In the genomic region with DNA sequence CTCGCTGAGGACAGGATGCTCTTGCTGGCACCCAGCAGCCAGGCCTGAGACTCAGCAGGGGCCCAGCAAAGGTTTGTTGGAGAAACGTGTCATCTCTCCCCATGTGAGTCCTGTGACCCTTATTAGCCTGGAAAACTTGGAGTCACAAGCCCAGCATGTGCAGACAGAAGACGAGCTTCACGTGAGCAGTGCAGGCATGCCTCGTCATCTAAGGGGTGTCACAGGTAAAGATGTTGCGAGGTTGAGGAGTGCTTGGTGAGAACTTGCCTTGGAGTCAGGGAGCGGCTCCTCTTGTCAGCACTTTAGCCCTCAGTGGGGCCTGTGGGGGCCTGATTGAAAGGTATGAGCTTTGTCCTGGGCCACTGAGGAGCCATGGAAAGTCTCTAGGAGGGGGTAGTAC, we compare ENCODE assay signal across 18 cellular contexts. TPM values are rescaled to one million over a fixed set of nuclear protein-coding genes. Genes with fewer than 3 reads are reported as not detected.
A peak's percentile ranks its signal among the peaks of the same experiment; 100 is the strongest.
DNase-seq lines count a peak whose midpoint lies in the region; ATAC-seq, FAIRE-seq and TF ChIP-seq lines count a peak whose summit lies in the region.
"Had no signal": no experiment of that assay in that cellular context is flagged by ENCODE, and none has a peak within 500 bp of the region (broad histone marks: within the 10 kb centered on the region; RNA-seq: fewer than 3 reads in every experiment).

No MANE protein-coding gene starts in this region.

- 0 out of 22 replicates have a peak overlapping the region, but pooled peaks of 2 of the 11 experiments have one; percentile 4 to 96 for H3K27ac ChIP-seq in BLaER1 treated with 17β-estradiol and CSF1 and Interleukin-3, amounts not matched to agents 10 nM and 100 nM
- peak overlapping the region; percentile 2 for H3K27ac ChIP-seq in HepG2 (ENCODE audit: extremely low read length, insufficient read depth, low read length)

- POLR2A ChIA-PET in Caco-2 (lab: Charles Lee) (interaction anchor here (0.5 to 3.1 kb wide), 2 partner anchors 74 to 127 kb away, joined by 3 to 14 read pairs; a partner anchor contains a TSS), HepG2 (lab: Yijun Ruan, JAX) (interaction anchor here (0.6 to 4.6 kb wide), 6 partner anchors 10 to 108 kb away, joined by 3 to 40 read pairs (median 18); a partner anchor contains a TSS)

- 94% methylated on average over 7 of the region's 7 CpGs for WGBS in HepG2 (ENCODE audit: low lambda C conversion rate)

- peaks cover 45 to 68% (median 63%) of the 10 kb centered on the region in 11 experiments for H3K36me3 ChIP-seq in BLaER1 treated with 17β-estradiol and CSF1 and Interleukin-3, amounts not matched to agents 10 nM and 100 nM
- peaks cover 4% of the 10 kb centered on the region for H3K36me3 ChIP-seq in Caco-2 (ENCODE audit: control insufficient read depth, insufficient read depth, low read length)
- peaks cover 10 to 13% of the 10 kb centered on the region in 2 experiments; a peak in 3 of 5 replicates for H3K36me3 ChIP-seq in HepG2 (replicated peaks in 1 of 2; ENCODE audit: control insufficient read depth in 1 of 2, insufficient read depth in 2 of 2, low read length in 2 of 2)
- H3K36me3 ChIP-seq: BE2C, transverse colon had no signal

- H3K27ac Mint-ChIP-seq in Caco-2 (ENCODE audit: unreplicated experiment), result peak overlapping the region; percentile 95
- H3K27ac Mint-ChIP-seq in activated T-helper 2 cell treated with anti-CD3 and anti-CD28 coated beads, Interferon-gamma antibody, Interleukin-2, Interleukin-4, amounts not matched to agents 10 μg/mL and 5 μg/mL and 100 μg/mL, durations not matched to agents 14 hours and 24 hours and 36 hours, result no peak overlapping the region

- no peaks in the 10 kb centered on the region for H3K9me3 ChIP-seq in BLaER1 treated with 17β-estradiol and CSF1 and Interleukin-3, amounts not matched to agents 10 nM and 100 nM (replicated peaks in 1 of 11)
- no peaks in the 10 kb centered on the region for H3K9me3 ChIP-seq in Caco-2
- H3K9me3 ChIP-seq in HepG2 (ENCODE audit: low read length), result no peaks in the 10 kb centered on the region
- H3K9me3 ChIP-seq: BE2C, transverse colon had no signal

- in situ Hi-C loops in HepG2 (cut with HindIII; ENCODE audit: extremely low pct_ligation_motif_present, low pct_unique_long_range_greater_than_20kb), result loop anchor here (10.0 kb wide), 1 partner anchor 269 kb away; a partner anchor contains a TSS

- TF ChIP-seq EP300 in HepG2 (IDR thresholded peaks at IDR 0.05; ENCODE audit: low read depth in 2 of 2, low read length in 2 of 2), result no peak
- no peak for TF ChIP-seq EP300 in HepG2 (CRISPR knock-in tag; IDR thresholded peaks at IDR 0.05; ENCODE audit: borderline replicate concordance)

- TF ChIP-seq POLR2A in HepG2 (IDR thresholded peaks at IDR 0.05; ENCODE audit: insufficient read depth in 1 of 2, low read depth in 2 of 2, low read length in 2 of 2), result no peak

- DNase-seq in Caco-2 (no peak), HepG2 (ENCODE audit: low spot score) (no peak)
- DNase-seq in activated T-helper 2 cell treated with anti-CD3 and anti-CD28 coated beads, Interferon-gamma antibody, Interleukin-2, Interleukin-4, amounts not matched to agents 10 μg/mL and 5 μg/mL and 100 μg/mL, durations not matched to agents 14 hours and 24 hours and 36 hours (ENCODE audit: low spot score), result no peak
- DNase-seq in stimulated activated CD4-positive, alpha-beta T cell treated with anti-CD3 and anti-CD28 coated beads, Interleukin-2, amount 100 ng/mL, for 24 hours, result no peak
- DNase-seq: caudate nucleus; EL; kidney; NCI-H1694; NCI-H510A; OCI-M1; retina; stimulated activated CD4-positive, alpha-beta T cell treated with anti-CD3 and anti-CD28 coated beads, Interleukin-1b, Interleukin-23, amount 100 ng/mL, for 48 hours; transverse colon had no signal

- H3K4me3 ChIP-seq in BLaER1 treated with 17β-estradiol and CSF1 and Interleukin-3, amounts not matched to agents 10 nM and 100 nM, result no peak overlapping the region
- H3K4me3 ChIP-seq in Caco-2 (ENCODE audit: low read depth, low read length) (no peak overlapping the region), HepG2 (replicated peaks in 1 of 3; ENCODE audit: insufficient read depth in 1 of 3, low read depth in 2 of 3, low read length in 3 of 3) (no peak overlapping the region)
- H3K4me3 ChIP-seq: transverse colon had no signal

- H3K4me1 Mint-ChIP-seq in Caco-2 (ENCODE audit: low read depth, unreplicated experiment), result peaks cover 28% of the 10 kb centered on the region
- peaks cover 17% of the 10 kb centered on the region for H3K4me1 Mint-ChIP-seq in activated T-helper 2 cell treated with anti-CD3 and anti-CD28 coated beads, Interferon-gamma antibody, Interleukin-2, Interleukin-4, amounts not matched to agents 10 μg/mL and 5 μg/mL and 100 μg/mL, durations not matched to agents 14 hours and 24 hours and 36 hours (ENCODE audit: low read depth)

- peaks cover 26 to 64% (median 58%) of the 10 kb centered on the region in 11 experiments for H4K20me1 ChIP-seq in BLaER1 treated with 17β-estradiol and CSF1 and Interleukin-3, amounts not matched to agents 10 nM and 100 nM
- H4K20me1 ChIP-seq in HepG2 (ENCODE audit: insufficient read depth, low read length), result no peaks in the 10 kb centered on the region; the same call in 1 of the 2 replicates

- TF ChIP-seq CTCF in Caco-2 (IDR thresholded peaks at IDR 0.05; ENCODE audit: insufficient read depth in 1 of 2, low read depth in 1 of 2, low read length in 1 of 2, severe bottlenecking in 1 of 2, unreplicated experiment in 1 of 2) (no peak), HepG2 (CRISPR knock-in tag; IDR thresholded peaks at IDR 0.05) (no peak)

- intact Hi-C loops in Caco-2 (cut with micrococcal nuclease; ENCODE audit: unreplicated experiment) (loop anchor here (2.0 to 10.0 kb wide), 2 partner anchors 41 to 409 kb away; a partner anchor contains a TSS), HepG2 (cut with micrococcal nuclease; ENCODE audit: unreplicated experiment) (no loop called here)
- intact Hi-C loops in activated T-helper 2 cell treated with anti-CD3 and anti-CD28 coated beads, Interferon-gamma antibody, Interleukin-2, Interleukin-4, amounts not matched to agents 10 μg/mL and 5 μg/mL and 100 μg/mL, durations not matched to agents 14 hours and 24 hours and 36 hours (cut with micrococcal nuclease), result loop anchor here (2.0 to 10.0 kb wide), 3 partner anchors 41 to 409 kb away; a partner anchor contains a TSS

- peaks cover 30 to 44% (median 40%) of the 10 kb centered on the region in 10 experiments for H3K4me1 ChIP-seq in BLaER1 treated with 17β-estradiol and CSF1 and Interleukin-3, amounts not matched to agents 10 nM and 100 nM
- H3K4me1 ChIP-seq in Caco-2, result peaks cover 16% of the 10 kb centered on the region
- H3K4me1 ChIP-seq in HepG2 (ENCODE audit: insufficient read depth, low read length), result peaks cover 30% of the 10 kb centered on the region
- H3K4me1 ChIP-seq: BE2C had no signal

- H3K27me3 ChIP-seq in BLaER1 treated with 17β-estradiol and CSF1 and Interleukin-3, amounts not matched to agents 10 nM and 100 nM, result no peaks in the 10 kb centered on the region
- H3K27me3 ChIP-seq in Caco-2 (replicated peaks; ENCODE audit: control insufficient read depth, insufficient read depth, low read length) (no peaks in the 10 kb centered on the region), HepG2 (ENCODE audit: control insufficient read depth in 1 of 2, insufficient read depth in 2 of 2, low read length in 2 of 2) (no peaks in the 10 kb centered on the region; a peak in 1 of 5 replicates)
- H3K27me3 ChIP-seq: BE2C, transverse colon had no signal

- no peak for FAIRE-seq in HepG2 (lab: Jason Lieb, UNC)
- FAIRE-seq: kidney had no signal

- H3K9me3 Mint-ChIP-seq in Caco-2 (ENCODE audit: unreplicated experiment), result no peaks in the 10 kb centered on the region
- no peaks in the 10 kb centered on the region for H3K9me3 Mint-ChIP-seq in activated T-helper 2 cell treated with anti-CD3 and anti-CD28 coated beads, Interferon-gamma antibody, Interleukin-2, Interleukin-4, amounts not matched to agents 10 μg/mL and 5 μg/mL and 100 μg/mL, durations not matched to agents 14 hours and 24 hours and 36 hours

- no peak overlapping the region; a peak in 1 of 22 replicates for H3K4me2 ChIP-seq in BLaER1 treated with 17β-estradiol and CSF1 and Interleukin-3, amounts not matched to agents 10 nM and 100 nM
- H3K4me2 ChIP-seq in HepG2 (ENCODE audit: low read depth, low read length), result no peak overlapping the region

- peaks cover 65% of the 10 kb centered on the region for H3K36me3 Mint-ChIP-seq in Caco-2 (ENCODE audit: insufficient read depth, unreplicated experiment)
- peaks cover 61% of the 10 kb centered on the region for H3K36me3 Mint-ChIP-seq in activated T-helper 2 cell treated with anti-CD3 and anti-CD28 coated beads, Interferon-gamma antibody, Interleukin-2, Interleukin-4, amounts not matched to agents 10 μg/mL and 5 μg/mL and 100 μg/mL, durations not matched to agents 14 hours and 24 hours and 36 hours (ENCODE audit: low read depth)

- CTCF ChIA-PET in Caco-2 (lab: Charles Lee) (interaction anchor here (4.2 kb wide), 1 partner anchor 49 kb away, joined by 47 read pairs; a partner anchor contains a TSS), HepG2 (lab: Yijun Ruan, JAX; ENCODE audit: low intra/inter-chr PET ratio, low total read pairs) (no interaction called here)

- H3K4me3 Mint-ChIP-seq in Caco-2 (ENCODE audit: unreplicated experiment), result peak overlapping the region; percentile 97
- H3K4me3 Mint-ChIP-seq in activated T-helper 2 cell treated with anti-CD3 and anti-CD28 coated beads, Interferon-gamma antibody, Interleukin-2, Interleukin-4, amounts not matched to agents 10 μg/mL and 5 μg/mL and 100 μg/mL, durations not matched to agents 14 hours and 24 hours and 36 hours (ENCODE audit: low read depth), result peak overlapping the region; percentile 9

- H3K27me3 Mint-ChIP-seq in Caco-2 (ENCODE audit: insufficient read depth, unreplicated experiment), result no peaks in the 10 kb centered on the region
- H3K27me3 Mint-ChIP-seq in activated T-helper 2 cell treated with anti-CD3 and anti-CD28 coated beads, Interferon-gamma antibody, Interleukin-2, Interleukin-4, amounts not matched to agents 10 μg/mL and 5 μg/mL and 100 μg/mL, durations not matched to agents 14 hours and 24 hours and 36 hours (ENCODE audit: low read depth), result no peaks in the 10 kb centered on the region

- BruUV-seq in Caco-2 (replicated peaks; lab: Mats Ljungman, UMichigan), result no TSS peak
- no TSS peak for BruUV-seq in HepG2 (replicated peaks; lab: Mats Ljungman, UMichigan)

- peaks cover 24% of the 10 kb centered on the region for H3K79me2 ChIP-seq in HepG2 (ENCODE audit: insufficient read depth, low read length)

- no peak overlapping the region for H2AFZ ChIP-seq in HepG2 (ENCODE audit: low read length)

- ATAC-seq in HepG2 (no peak), HG03571 (IDR thresholded peaks at IDR 0.05; ENCODE audit: unreplicated experiment) (no peak), HG03175 (IDR thresholded peaks at IDR 0.05; ENCODE audit: unreplicated experiment) (no peak), HG02870 (IDR thresholded peaks at IDR 0.05; ENCODE audit: unreplicated experiment) (no peak)

- H3K9ac ChIP-seq in BLaER1 treated with 17β-estradiol and CSF1 and Interleukin-3, amounts not matched to agents 10 nM and 100 nM, result peak overlapping the region in 9 of 11 experiments; percentile 9 to 98 (median 94); a peak in 6 of 22 replicates
- H3K9ac ChIP-seq in HepG2 (ENCODE audit: insufficient read depth, low read depth, low read length), result 0 out of 2 replicates have a peak overlapping the region, but pooled peaks have one; percentile 67

- TF ChIP-seq RAD21 in HepG2 (CRISPR knock-in tag; IDR thresholded peaks at IDR 0.05), result no peak

RNA-seq across cellular contexts. Expression of a gene that starts 2.1 kb away (rescaled TPM):
- total RNA-seq in Caco-2 (2022), result 0.66 and 2.3 TPM in 2 replicates
- 5.6 and 6.0 TPM in 2 replicates for total RNA-seq in activated T-helper 2 cell treated with anti-CD3 and anti-CD28 coated beads, Interferon-gamma antibody, Interleukin-2, Interleukin-4, amounts not matched to agents 10 μg/mL and 5 μg/mL and 100 μg/mL, durations not matched to agents 14 hours and 24 hours and 36 hours
- total RNA-seq in HepG2 (2016; rRNA removed; fragmentation: Illumina TruSeq; extraction: Trizol), result 1.1 and 2.7 TPM in 2 replicates
- 1.7 and 2.0 TPM in 2 replicates for total RNA-seq in HepG2 (2016; cell fraction: cytosol; rRNA removed; fragmentation: Illumina TruSeq; extraction: Trizol; ENCODE audit: low read depth)
- 1.9 and 2.5 TPM in 2 replicates for total RNA-seq in HepG2 (2016; cell fraction: insoluble cytoplasmic fraction; rRNA removed; fragmentation: Illumina TruSeq; extraction: Trizol)
- 2.8 and 4.0 TPM in 2 replicates for total RNA-seq in HepG2 (2016; cell fraction: membrane; rRNA removed; fragmentation: Illumina TruSeq; extraction: Trizol)
- 2.4 and 3.4 TPM in 2 replicates for total RNA-seq in HepG2 (2016; cell fraction: nucleus; rRNA removed; fragmentation: Illumina TruSeq; extraction: Trizol)
- 1.7 and 1.9 TPM in 2 replicates for polyA plus RNA-seq in HepG2 (2011; rRNA removed)
- polyA plus RNA-seq in HepG2 (2011; cell fraction: cytosol; rRNA removed), result 0.82 and 1.1 TPM in 2 replicates
- polyA plus RNA-seq in HepG2 (2011; cell fraction: nucleus; rRNA removed), result 8.1 and 10.3 TPM in 2 replicates
- 0.86 and 2.7 TPM in 2 replicates for polyA plus RNA-seq in HepG2 (2012)
- 2.1 and 2.2 TPM in 2 replicates for polyA plus RNA-seq in HepG2 (2016; cell fraction: cytosol; fragmentation: Illumina TruSeq; extraction: Trizol; ENCODE audit: low read depth)
- 0.96 and 3.6 TPM in 2 replicates for polyA plus RNA-seq in HepG2 (2016; cell fraction: insoluble cytoplasmic fraction; fragmentation: Illumina TruSeq; extraction: Trizol; ENCODE audit: low read depth)
- 1.7 and 2.4 TPM in 2 replicates for polyA plus RNA-seq in HepG2 (2016; cell fraction: membrane; fragmentation: Illumina TruSeq; extraction: Trizol; ENCODE audit: low read depth)
- polyA plus RNA-seq in HepG2 (2016; cell fraction: nucleus; fragmentation: Illumina TruSeq; extraction: Trizol; ENCODE audit: insufficient read depth, low read depth), result 6.3 and 7.8 TPM in 2 replicates
- 1.8 and 2.2 TPM in 2 replicates for polyA minus RNA-seq in HepG2 (2011; rRNA and poly(A)+ RNA removed; ENCODE audit: low replicate concordance)
- not detected in 2 replicates for polyA minus RNA-seq in HepG2 (2011; cell fraction: cytosol; rRNA and poly(A)+ RNA removed)
- polyA minus RNA-seq in HepG2 (2011; cell fraction: nucleus; rRNA and poly(A)+ RNA removed), result 0.90 and 2.0 TPM in 2 replicates

RNA-seq across cellular contexts. Expression of a gene that starts 2.8 kb away (rescaled TPM):
- total RNA-seq in Caco-2 (2022) (26.9 and 31.6 TPM in 2 replicates), HepG2 (2016; rRNA removed; fragmentation: Illumina TruSeq; extraction: Trizol) (65.9 and 71.3 TPM in 2 replicates)
- total RNA-seq in activated T-helper 2 cell treated with anti-CD3 and anti-CD28 coated beads, Interferon-gamma antibody, Interleukin-2, Interleukin-4, amounts not matched to agents 10 μg/mL and 5 μg/mL and 100 μg/mL, durations not matched to agents 14 hours and 24 hours and 36 hours, result 238 and 243 TPM in 2 replicates
- 135 and 146 TPM in 2 replicates for total RNA-seq in HepG2 (2016; cell fraction: cytosol; rRNA removed; fragmentation: Illumina TruSeq; extraction: Trizol; ENCODE audit: low read depth)
- total RNA-seq in HepG2 (2016; cell fraction: insoluble cytoplasmic fraction; rRNA removed; fragmentation: Illumina TruSeq; extraction: Trizol), result 68.9 and 72.1 TPM in 2 replicates
- 107 and 122 TPM in 2 replicates for total RNA-seq in HepG2 (2016; cell fraction: membrane; rRNA removed; fragmentation: Illumina TruSeq; extraction: Trizol)
- total RNA-seq in HepG2 (2016; cell fraction: nucleus; rRNA removed; fragmentation: Illumina TruSeq; extraction: Trizol), result 28.4 and 28.5 TPM in 2 replicates
- polyA plus RNA-seq in HepG2 (2011; rRNA removed), result 12.7 and 17.8 TPM in 2 replicates
- 15.3 and 32.0 TPM in 2 replicates for polyA plus RNA-seq in HepG2 (2011; cell fraction: cytosol; rRNA removed)
- polyA plus RNA-seq in HepG2 (2011; cell fraction: nucleus; rRNA removed), result 23.8 and 27.0 TPM in 2 replicates
- 20.6 and 20.8 TPM in 2 replicates for polyA plus RNA-seq in HepG2 (2012)
- 128 and 158 TPM in 2 replicates for polyA plus RNA-seq in HepG2 (2016; cell fraction: cytosol; fragmentation: Illumina TruSeq; extraction: Trizol; ENCODE audit: low read depth)
- polyA plus RNA-seq in HepG2 (2016; cell fraction: insoluble cytoplasmic fraction; fragmentation: Illumina TruSeq; extraction: Trizol; ENCODE audit: low read depth), result 65.0 and 66.8 TPM in 2 replicates
- 86.7 and 90.6 TPM in 2 replicates for polyA plus RNA-seq in HepG2 (2016; cell fraction: membrane; fragmentation: Illumina TruSeq; extraction: Trizol; ENCODE audit: low read depth)
- 32.5 and 33.1 TPM in 2 replicates for polyA plus RNA-seq in HepG2 (2016; cell fraction: nucleus; fragmentation: Illumina TruSeq; extraction: Trizol; ENCODE audit: insufficient read depth, low read depth)
- 16.1 and 17.6 TPM in 2 replicates for polyA minus RNA-seq in HepG2 (2011; rRNA and poly(A)+ RNA removed; ENCODE audit: low replicate concordance)
- polyA minus RNA-seq in HepG2 (2011; cell fraction: cytosol; rRNA and poly(A)+ RNA removed), result 5.4 and 12.7 TPM in 2 replicates
- 7.2 and 9.8 TPM in 2 replicates for polyA minus RNA-seq in HepG2 (2011; cell fraction: nucleus; rRNA and poly(A)+ RNA removed)

RNA-seq across cellular contexts. Expression of a gene that starts 10.1 kb away (rescaled TPM):
- total RNA-seq in Caco-2 (2022) (26.3 and 33.3 TPM in 2 replicates), HepG2 (2016; rRNA removed; fragmentation: Illumina TruSeq; extraction: Trizol) (13.2 and 36.1 TPM in 2 replicates)
- 20.0 and 22.0 TPM in 2 replicates for total RNA-seq in activated T-helper 2 cell treated with anti-CD3 and anti-CD28 coated beads, Interferon-gamma antibody, Interleukin-2, Interleukin-4, amounts not matched to agents 10 μg/mL and 5 μg/mL and 100 μg/mL, durations not matched to agents 14 hours and 24 hours and 36 hours
- 21.4 and 35.2 TPM in 2 replicates for total RNA-seq in HepG2 (2016; cell fraction: cytosol; rRNA removed; fragmentation: Illumina TruSeq; extraction: Trizol; ENCODE audit: low read depth)
- 15.3 and 43.4 TPM in 2 replicates for total RNA-seq in HepG2 (2016; cell fraction: insoluble cytoplasmic fraction; rRNA removed; fragmentation: Illumina TruSeq; extraction: Trizol)
- 28.1 and 30.3 TPM in 2 replicates for total RNA-seq in HepG2 (2016; cell fraction: membrane; rRNA removed; fragmentation: Illumina TruSeq; extraction: Trizol)
- 38.4 and 54.9 TPM in 2 replicates for total RNA-seq in HepG2 (2016; cell fraction: nucleus; rRNA removed; fragmentation: Illumina TruSeq; extraction: Trizol)
- 38.9 and 46.0 TPM in 2 replicates for polyA plus RNA-seq in HepG2 (2011; rRNA removed)
- 19.5 and 23.4 TPM in 2 replicates for polyA plus RNA-seq in HepG2 (2011; cell fraction: cytosol; rRNA removed)
- 217 and 291 TPM in 2 replicates for polyA plus RNA-seq in HepG2 (2011; cell fraction: nucleus; rRNA removed)
- polyA plus RNA-seq in HepG2 (2012), result 56.2 and 59.4 TPM in 2 replicates
- polyA plus RNA-seq in HepG2 (2016; cell fraction: cytosol; fragmentation: Illumina TruSeq; extraction: Trizol; ENCODE audit: low read depth), result 28.0 and 29.1 TPM in 2 replicates
- 16.8 and 22.2 TPM in 2 replicates for polyA plus RNA-seq in HepG2 (2016; cell fraction: insoluble cytoplasmic fraction; fragmentation: Illumina TruSeq; extraction: Trizol; ENCODE audit: low read depth)
- 27.6 and 33.3 TPM in 2 replicates for polyA plus RNA-seq in HepG2 (2016; cell fraction: membrane; fragmentation: Illumina TruSeq; extraction: Trizol; ENCODE audit: low read depth)
- polyA plus RNA-seq in HepG2 (2016; cell fraction: nucleus; fragmentation: Illumina TruSeq; extraction: Trizol; ENCODE audit: insufficient read depth, low read depth), result 213 and 231 TPM in 2 replicates
- polyA minus RNA-seq in HepG2 (2011; rRNA and poly(A)+ RNA removed; ENCODE audit: low replicate concordance), result 3.9 and 39.1 TPM in 2 replicates
- 12.8 and 12.9 TPM in 2 replicates for polyA minus RNA-seq in HepG2 (2011; cell fraction: cytosol; rRNA and poly(A)+ RNA removed)
- 24.2 and 31.6 TPM in 2 replicates for polyA minus RNA-seq in HepG2 (2011; cell fraction: nucleus; rRNA and poly(A)+ RNA removed)

RNA-seq across cellular contexts. Expression of a gene that starts 34.6 kb away (rescaled TPM):
- total RNA-seq in Caco-2 (2022) (97.0 and 107 TPM in 2 replicates), HepG2 (2016; rRNA removed; fragmentation: Illumina TruSeq; extraction: Trizol) (23.1 and 65.1 TPM in 2 replicates)
- total RNA-seq in activated T-helper 2 cell treated with anti-CD3 and anti-CD28 coated beads, Interferon-gamma antibody, Interleukin-2, Interleukin-4, amounts not matched to agents 10 μg/mL and 5 μg/mL and 100 μg/mL, durations not matched to agents 14 hours and 24 hours and 36 hours, result 46.2 and 47.1 TPM in 2 replicates
- total RNA-seq in HepG2 (2016; cell fraction: cytosol; rRNA removed; fragmentation: Illumina TruSeq; extraction: Trizol; ENCODE audit: low read depth), result 26.9 and 34.0 TPM in 2 replicates
- total RNA-seq in HepG2 (2016; cell fraction: insoluble cytoplasmic fraction; rRNA removed; fragmentation: Illumina TruSeq; extraction: Trizol), result 17.0 and 65.2 TPM in 2 replicates
- total RNA-seq in HepG2 (2016; cell fraction: membrane; rRNA removed; fragmentation: Illumina TruSeq; extraction: Trizol), result 31.5 and 34.1 TPM in 2 replicates
- 87.0 and 109 TPM in 2 replicates for total RNA-seq in HepG2 (2016; cell fraction: nucleus; rRNA removed; fragmentation: Illumina TruSeq; extraction: Trizol)
- polyA plus RNA-seq in HepG2 (2011; rRNA removed), result 84.3 and 134 TPM in 2 replicates
- 42.1 and 54.3 TPM in 2 replicates for polyA plus RNA-seq in HepG2 (2011; cell fraction: cytosol; rRNA removed)
- 687 and 790 TPM in 2 replicates for polyA plus RNA-seq in HepG2 (2011; cell fraction: nucleus; rRNA removed)
- polyA plus RNA-seq in HepG2 (2012), result 66.6 and 79.4 TPM in 2 replicates
- polyA plus RNA-seq in HepG2 (2016; cell fraction: cytosol; fragmentation: Illumina TruSeq; extraction: Trizol; ENCODE audit: low read depth), result 9.6 and 12.5 TPM in 2 replicates
- polyA plus RNA-seq in HepG2 (2016; cell fraction: insoluble cytoplasmic fraction; fragmentation: Illumina TruSeq; extraction: Trizol; ENCODE audit: low read depth), result 12.0 and 18.1 TPM in 2 replicates
- polyA plus RNA-seq in HepG2 (2016; cell fraction: membrane; fragmentation: Illumina TruSeq; extraction: Trizol; ENCODE audit: low read depth), result 17.2 and 19.1 TPM in 2 replicates
- 253 and 270 TPM in 2 replicates for polyA plus RNA-seq in HepG2 (2016; cell fraction: nucleus; fragmentation: Illumina TruSeq; extraction: Trizol; ENCODE audit: insufficient read depth, low read depth)
- 74.6 and 238 TPM in 2 replicates for polyA minus RNA-seq in HepG2 (2011; rRNA and poly(A)+ RNA removed; ENCODE audit: low replicate concordance)
- polyA minus RNA-seq in HepG2 (2011; cell fraction: cytosol; rRNA and poly(A)+ RNA removed), result 48.3 and 54.6 TPM in 2 replicates
- 152 and 193 TPM in 2 replicates for polyA minus RNA-seq in HepG2 (2011; cell fraction: nucleus; rRNA and poly(A)+ RNA removed)

RNA-seq across cellular contexts. Expression of a gene that starts 40.8 kb away (rescaled TPM):
- total RNA-seq in Caco-2 (2022) (35.1 and 41.3 TPM in 2 replicates), HepG2 (2016; rRNA removed; fragmentation: Illumina TruSeq; extraction: Trizol) (8.4 and 12.9 TPM in 2 replicates)
- 15.5 and 16.5 TPM in 2 replicates for total RNA-seq in activated T-helper 2 cell treated with anti-CD3 and anti-CD28 coated beads, Interferon-gamma antibody, Interleukin-2, Interleukin-4, amounts not matched to agents 10 μg/mL and 5 μg/mL and 100 μg/mL, durations not matched to agents 14 hours and 24 hours and 36 hours
- total RNA-seq in HepG2 (2016; cell fraction: cytosol; rRNA removed; fragmentation: Illumina TruSeq; extraction: Trizol; ENCODE audit: low read depth), result 19.3 and 21.7 TPM in 2 replicates
- 11.2 and 11.8 TPM in 2 replicates for total RNA-seq in HepG2 (2016; cell fraction: insoluble cytoplasmic fraction; rRNA removed; fragmentation: Illumina TruSeq; extraction: Trizol)
- total RNA-seq in HepG2 (2016; cell fraction: membrane; rRNA removed; fragmentation: Illumina TruSeq; extraction: Trizol), result 29.0 and 30.2 TPM in 2 replicates
- 10.0 and 11.3 TPM in 2 replicates for total RNA-seq in HepG2 (2016; cell fraction: nucleus; rRNA removed; fragmentation: Illumina TruSeq; extraction: Trizol)
- 19.1 and 45.7 TPM in 2 replicates for polyA plus RNA-seq in HepG2 (2011; rRNA removed)
- polyA plus RNA-seq in HepG2 (2011; cell fraction: cytosol; rRNA removed), result 25.6 and 28.0 TPM in 2 replicates
- polyA plus RNA-seq in HepG2 (2011; cell fraction: nucleus; rRNA removed), result 28.8 and 29.7 TPM in 2 replicates
- polyA plus RNA-seq in HepG2 (2012), result 18.9 and 23.9 TPM in 2 replicates
- polyA plus RNA-seq in HepG2 (2016; cell fraction: cytosol; fragmentation: Illumina TruSeq; extraction: Trizol; ENCODE audit: low read depth), result 17.3 and 28.4 TPM in 2 replicates
- 25.1 and 27.8 TPM in 2 replicates for polyA plus RNA-seq in HepG2 (2016; cell fraction: insoluble cytoplasmic fraction; fragmentation: Illumina TruSeq; extraction: Trizol; ENCODE audit: low read depth)
- 46.7 and 49.0 TPM in 2 replicates for polyA plus RNA-seq in HepG2 (2016; cell fraction: membrane; fragmentation: Illumina TruSeq; extraction: Trizol; ENCODE audit: low read depth)
- polyA plus RNA-seq in HepG2 (2016; cell fraction: nucleus; fragmentation: Illumina TruSeq; extraction: Trizol; ENCODE audit: insufficient read depth, low read depth), result 19.1 and 27.5 TPM in 2 replicates
- polyA minus RNA-seq in HepG2 (2011; rRNA and poly(A)+ RNA removed; ENCODE audit: low replicate concordance), result 49.1 and 87.7 TPM in 2 replicates
- 17.5 and 18.7 TPM in 2 replicates for polyA minus RNA-seq in HepG2 (2011; cell fraction: cytosol; rRNA and poly(A)+ RNA removed)
- 16.0 and 20.4 TPM in 2 replicates for polyA minus RNA-seq in HepG2 (2011; cell fraction: nucleus; rRNA and poly(A)+ RNA removed)
